Comparison of ENCODE assay signal across 25 cellular contexts in the genomic region with DNA sequence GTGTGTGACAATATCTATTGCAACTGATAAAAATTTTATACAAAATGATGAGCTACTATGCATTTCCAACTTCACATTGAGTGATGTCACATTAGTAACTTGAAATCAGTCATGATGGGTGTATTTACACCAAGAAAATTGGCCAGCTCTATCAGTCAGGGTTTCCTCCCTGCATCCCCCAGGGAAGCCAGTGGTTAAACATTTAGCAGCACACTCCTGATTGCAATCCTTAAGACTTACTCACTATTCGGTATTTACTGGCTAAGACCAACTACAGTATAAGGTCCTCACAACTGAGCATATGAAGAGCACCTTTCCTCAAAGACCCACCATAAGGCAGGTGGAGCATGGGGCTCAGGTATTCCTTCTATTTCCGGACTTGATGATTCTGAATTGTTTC. TPM values are rescaled to one million over a fixed set of nuclear protein-coding genes. Genes with fewer than 3 reads are reported as not detected.
"Had no signal": no experiment of that assay in that cellular context is flagged by ENCODE, and none has a peak within 500 bp of the region (broad histone marks: within the 10 kb centered on the region; RNA-seq: fewer than 3 reads in every experiment).

No MANE protein-coding gene starts in this region.

- H3K9me3 ChIP-seq: adrenal gland, lower lobe of right lung, testis, vagina had no signal

- H3K4me1 ChIP-seq: adrenal gland, ascending aorta, breast epithelium, lower lobe of right lung, testis had no signal

- H3K27ac ChIP-seq: adrenal gland, ascending aorta, breast epithelium, lower lobe of right lung, sigmoid colon, testis, vagina had no signal

- H3K27me3 Mint-ChIP-seq: activated CD4-positive, alpha-beta T cell treated with anti-CD3 and anti-CD28 coated beads for 36 hours; activated naive CD8-positive, alpha-beta T cell had no signal

- H3K4me3 Mint-ChIP-seq: activated B cell treated with CpG ODN at 0.5 μM for 24 hours; activated CD4-positive, alpha-beta T cell treated with anti-CD3 and anti-CD28 coated beads for 36 hours; activated naive CD8-positive, alpha-beta T cell; activated T-cell treated with anti-CD3 and anti-CD28 coated beads, Interleukin-2, amount 50 U/mL, for 4 hours; naive B cell; neural crest cell; T-helper 1 cell treated with Interleukin-12 subunit alpha and Interleukin-12 subunit beta and Interleukin-4 antibody, amounts not matched to agents 30 μg/mL and 1 μg/mL, for 36 hours had no signal

- H3K4me1 Mint-ChIP-seq: activated B cell treated with CpG ODN at 0.5 μM for 24 hours, naive B cell had no signal

- DNase-seq: activated B cell treated with CpG ODN at 0.5 μM for 24 hours; activated CD4-positive, alpha-beta T cell treated with anti-CD3 and anti-CD28 coated beads for 36 hours; activated CD4-positive, alpha-beta T cell treated with anti-CD3 and anti-CD28 coated beads, Interleukin-2, amount 50 U/mL, for 4 hours; activated CD8-positive, alpha-beta memory T cell treated with anti-CD3 and anti-CD28 coated beads, Interleukin-2, amount 50 U/mL, for 48 hours; activated naive CD4-positive, alpha-beta T cell; activated T-cell treated with anti-CD3 and anti-CD28 coated beads, Interleukin-2, amount 50 U/mL, for 4 hours; adrenal gland; dermis blood vessel endothelial cell; effector memory CD4-positive, alpha-beta T cell; lower lobe of right lung; naive B cell; posterior cingulate gyrus; sigmoid colon; stimulated activated CD4-positive, alpha-beta T cell treated with anti-CD3 and anti-CD28 coated beads, Interleukin-2, amount 100 ng/mL, for 48 hours; stimulated activated naive CD4-positive, alpha-beta T cell; T1000; testis; trophoblast cell had no signal

- H3K27me3 ChIP-seq: adrenal gland, ascending aorta, breast epithelium, sigmoid colon, testis, vagina had no signal

- H3K27ac Mint-ChIP-seq: activated B cell treated with CpG ODN at 0.5 μM for 24 hours; activated CD4-positive, alpha-beta T cell treated with anti-CD3 and anti-CD28 coated beads for 36 hours; activated naive CD8-positive, alpha-beta T cell; activated T-helper 2 cell treated with anti-CD3 and anti-CD28 coated beads, Interferon-gamma antibody, Interleukin-2, Interleukin-4, amounts not matched to agents 10 μg/mL and 5 μg/mL and 100 μg/mL, durations not matched to agents 14 hours and 24 hours and 36 hours; naive B cell; T-helper 1 cell treated with Interleukin-12 subunit alpha and Interleukin-12 subunit beta and Interleukin-4 antibody, amounts not matched to agents 30 μg/mL and 1 μg/mL, for 36 hours had no signal

- ATAC-seq: activated CD4-positive, alpha-beta T cell treated with anti-CD3 and anti-CD28 coated beads for 36 hours; activated T-cell treated with anti-CD3 and anti-CD28 coated beads, Interleukin-2, amount 50 U/mL, for 4 hours; lower lobe of right lung had no signal

- H3K36me3 Mint-ChIP-seq: naive B cell had no signal

- H3K9me3 Mint-ChIP-seq: activated B cell treated with CpG ODN at 0.5 μM for 24 hours; activated T-cell treated with anti-CD3 and anti-CD28 coated beads, Interleukin-2, amount 50 U/mL, for 4 hours; activated T-helper 2 cell treated with anti-CD3 and anti-CD28 coated beads, Interferon-gamma antibody, Interleukin-2, Interleukin-4, amounts not matched to agents 10 μg/mL and 5 μg/mL and 100 μg/mL, durations not matched to agents 14 hours and 24 hours and 36 hours had no signal

- H3K36me3 ChIP-seq: adrenal gland, ascending aorta, breast epithelium, lower lobe of right lung, sigmoid colon, vagina had no signal

- H3K4me3 ChIP-seq: adrenal gland, ascending aorta, breast epithelium, lower lobe of right lung, sigmoid colon, testis, vagina had no signal

RNA-seq across cellular contexts. Expression of gene PTGFRN, which starts 41.3 kb away (rescaled TPM):
- total RNA-seq: activated B cell treated with CpG ODN at 0.5 μM for 24 hours had no signal
